Comparison of ENCODE assay signal across 19 cellular contexts in the genomic region with DNA sequence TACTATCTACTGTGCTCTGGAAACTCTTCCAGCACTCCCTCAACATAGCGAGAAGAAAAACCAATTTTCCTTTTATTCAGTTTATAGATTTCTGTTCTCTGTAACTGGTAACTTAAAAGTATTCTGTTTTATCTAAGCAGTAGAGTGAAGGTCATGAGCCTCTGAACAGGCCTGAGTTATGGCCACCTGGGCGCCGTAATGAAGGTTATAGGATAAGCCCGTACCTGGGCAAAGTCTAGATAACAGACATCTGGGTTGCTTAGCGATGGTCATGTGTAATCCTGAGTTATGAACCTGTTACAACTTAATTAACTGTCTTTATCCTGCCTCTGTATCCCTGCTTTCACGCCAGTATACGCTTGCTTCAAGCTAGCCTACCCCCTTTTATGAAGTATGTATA. TPM values are rescaled to one million over a fixed set of nuclear protein-coding genes. Genes with fewer than 3 reads are reported as not detected.
DNase-seq lines count a peak whose midpoint lies in the region; ATAC-seq and TF ChIP-seq lines count a peak whose summit lies in the region.
"Had no signal": no experiment of that assay in that cellular context is flagged by ENCODE, and none has a peak within 500 bp of the region (broad histone marks: within the 10 kb centered on the region; RNA-seq: fewer than 3 reads in every experiment).

No MANE protein-coding gene starts in this region.

- no peak for TF ChIP-seq CTCF in colonic mucosa (IDR thresholded peaks at IDR 0.05)
- no peak for TF ChIP-seq CTCF in transverse colon (IDR thresholded peaks at IDR 0.05)

- no peak for TF ChIP-seq POLR2A in transverse colon (IDR thresholded peaks at IDR 0.05)

- H3K4me1 ChIP-seq in colonic mucosa (no peaks in the 10 kb centered on the region), transverse colon (peaks cover 0 to 29% (median 8%) of the 10 kb centered on the region in 4 donors)
- H3K4me1 ChIP-seq: BLaER1 treated with 17β-estradiol and CSF1 and Interleukin-3, amounts not matched to agents 10 nM and 100 nM had no signal

- no peak for ATAC-seq in left cardiac atrium
- ATAC-seq in HG02571 (IDR thresholded peaks at IDR 0.05; ENCODE audit: unreplicated experiment): no peak
- ATAC-seq: GM12878 had no signal

- no peaks in the 10 kb centered on the region for H3K36me3 ChIP-seq in colonic mucosa
- H3K36me3 ChIP-seq in transverse colon: no peaks in the 10 kb centered on the region
- H3K36me3 ChIP-seq: BLaER1 treated with 17β-estradiol and CSF1 and Interleukin-3, amounts not matched to agents 10 nM and 100 nM had no signal

- DNase-seq in NCI-H82 treated with DMSO at 0.1 percent for 48 hours (lab: John Stamatoyannopoulos, UW; ENCODE audit: unreplicated experiment) (peak; percentile 87), colonic mucosa (peak; percentile 71), mucosa of gallbladder (ENCODE audit: low spot score) (peak; percentile 43), transverse colon (peak; percentile 60), left cardiac atrium (no peak), G401 (ENCODE audit: low spot score) (no peak)
- DNase-seq: ACHN; Calu3; CD4-positive, CD25-positive, alpha-beta regulatory T cell; DMS 273 treated with DMSO at 0.1 percent for 48 hours; HCEC 1CT; HFFc6; IMR-90 had no signal

- intact Hi-C loops in colonic mucosa (cut with DNase I): no loop called here
- intact Hi-C loops in transverse colon (cut with DNase I; ENCODE audit: low total_unique reads): no loop called here
- intact Hi-C loops in left cardiac atrium (cut with DNase I): no loop called here

- no peak overlapping the region for H3K4me3 ChIP-seq in colonic mucosa
- H3K4me3 ChIP-seq in transverse colon: no peak overlapping the region
- H3K4me3 ChIP-seq: BLaER1 treated with 17β-estradiol and CSF1 and Interleukin-3, amounts not matched to agents 10 nM and 100 nM; GM12878 had no signal

- H3K27ac ChIP-seq in colonic mucosa (peak overlapping the region; percentile 61), transverse colon (peak overlapping the region; percentile 60 to 83 (median 71))
- H3K27ac ChIP-seq: BLaER1 treated with 17β-estradiol and CSF1 and Interleukin-3, amounts not matched to agents 10 nM and 100 nM had no signal

- in situ Hi-C loops in transverse colon (cut with MboI; ENCODE audit: low pct_ligation_motif_present in 1 of 4, low pct_unique_long_range_greater_than_20kb in 1 of 4, low sequenced_read_pairs in 3 of 4) (no loop called here), G401 (cut with HindIII; ENCODE audit: low sequenced_read_pairs) (no loop called here)

- no peak for TF ChIP-seq EP300 in transverse colon (IDR thresholded peaks at IDR 0.05; ENCODE audit: low read depth)

- H3K9ac ChIP-seq in colonic mucosa (ENCODE audit: low read depth in 2 of 2, low read length in 2 of 2): peak overlapping the region in 1 of 2 donors; percentile 40
- H3K9ac ChIP-seq: BLaER1 treated with 17β-estradiol and CSF1 and Interleukin-3, amounts not matched to agents 10 nM and 100 nM had no signal

- no peaks in the 10 kb centered on the region for H3K27me3 ChIP-seq in colonic mucosa
- no peaks in the 10 kb centered on the region for H3K27me3 ChIP-seq in transverse colon
- H3K27me3 ChIP-seq: BLaER1 treated with 17β-estradiol and CSF1 and Interleukin-3, amounts not matched to agents 10 nM and 100 nM had no signal

- H3K9me3 ChIP-seq in colonic mucosa (no peaks in the 10 kb centered on the region), transverse colon (no peaks in the 10 kb centered on the region)

- WGBS in transverse colon (ENCODE audit: low coverage in 1 of 2), 2 donors: 51 to 76% methylated on average over 7 of the region's 7 CpGs

RNA-seq across cellular contexts. Expression of a gene that starts 13.0 kb away (rescaled TPM):
- total RNA-seq in colonic mucosa (not detected), mucosa of gallbladder (0.09 TPM), transverse colon (not detected), left cardiac atrium (not detected)
- total RNA-seq in G401 (2014; rRNA removed; shearing (Covaris generic)): not detected in 2 replicates
- total RNA-seq: A172; Calu3; CD4-positive, CD25-positive, alpha-beta regulatory T cell; Daoy; GM12878; H4; HFFc6; IMR-90 had no signal

RNA-seq across cellular contexts. Expression of a gene that starts 43.4 kb away (rescaled TPM):
- total RNA-seq in colonic mucosa (10 to 100 TPM; 65.5 to 94.8 TPM), mucosa of gallbladder (74.8 TPM), transverse colon (100 to 1,000 TPM in 1 of 4 donors, 10 to 100 TPM in 3; 17.7 to 137 (median 69.9) TPM), left cardiac atrium (10 to 100 TPM; 82.9 to 84.1 TPM)
- 89.5 and 111 TPM in 2 replicates for total RNA-seq in G401 (2014; rRNA removed; shearing (Covaris generic))

Comparison
In these comparisons a context has a peak if more than half of its experiments do, and no peak if none do; other contexts are left out.
1. DNase-seq: peak in NCI-H82 treated with DMSO at 0.1 percent for 48 hours (single experiment), colonic mucosa (single experiment), mucosa of gallbladder (single experiment) and transverse colon (single experiment); none in left cardiac atrium (single experiment) and G401 (single experiment).